ENCODE assay signal across 11 cellular contexts in genomic region chr11:87081358-87081757, GRCh38. TPM values are rescaled to one million over a fixed set of nuclear protein-coding genes. Genes with fewer than 3 reads are reported as not detected.
DNase-seq lines count a peak whose midpoint lies in the region; ATAC-seq, FAIRE-seq and TF ChIP-seq lines count a peak whose summit lies in the region.
"Had no signal": no experiment of that assay in that cellular context is flagged by ENCODE, and none has a peak within 500 bp of the region (broad histone marks: within the 10 kb centered on the region; RNA-seq: fewer than 3 reads in every experiment).

No MANE protein-coding gene starts in this region.

- ATAC-seq in GM21723 (IDR thresholded peaks at IDR 0.05; ENCODE audit: unreplicated experiment), result peak; percentile 84
- no peak for ATAC-seq in HG03280 (IDR thresholded peaks at IDR 0.05; ENCODE audit: unreplicated experiment)
- ATAC-seq in psoas muscle, result no peak

- H3K36me3 ChIP-seq in SK-N-MC (ENCODE audit: insufficient read depth, low read length) (peaks cover 19% of the 10 kb centered on the region), small intestine (ENCODE audit: control insufficient read depth in 2 of 2, insufficient read depth in 2 of 2, low read length in 2 of 2) (peaks cover 0 to 3% of the 10 kb centered on the region in 2 donors), psoas muscle (ENCODE audit: insufficient read depth in 1 of 2, low read depth in 1 of 2) (peaks cover 0 to 9% of the 10 kb centered on the region in 2 donors)

- no peak for TF ChIP-seq CTCF in psoas muscle (IDR thresholded peaks at IDR 0.05)

- CTCF ChIA-PET in activated naive CD4-positive, alpha-beta T cell treated with anti-CD3 and anti-CD28 coated beads, Interleukin-2, amount 10 ng/mL, durations not matched to agents 7 days and 5 days (lab: Charles Lee), result no interaction called here

- peaks cover 32% of the 10 kb centered on the region for H3K4me1 Mint-ChIP-seq in activated naive CD4-positive, alpha-beta T cell treated with anti-CD3 and anti-CD28 coated beads, Interleukin-2, amount 10 ng/mL, durations not matched to agents 7 days and 5 days

- H3K27ac ChIP-seq in SK-N-MC (peak overlapping the region; percentile 7; the same call in 1 of the 2 replicates), small intestine (ENCODE audit: low read depth in 1 of 2, low read length in 1 of 2) (no peak overlapping the region), psoas muscle (no peak overlapping the region)
- H3K27ac ChIP-seq: cardiac muscle cell had no signal

- H3K4me3 ChIP-seq in SK-N-MC (no peak overlapping the region), small intestine (ENCODE audit: low read depth in 1 of 2, low read length in 2 of 2) (no peak overlapping the region), psoas muscle (no peak overlapping the region)
- H3K4me3 ChIP-seq: cardiac muscle cell, testis had no signal

- DNase-seq in activated naive CD4-positive, alpha-beta T cell treated with anti-CD3 and anti-CD28 coated beads, Interleukin-2, amount 10 ng/mL, durations not matched to agents 7 days and 5 days, result no peak
- DNase-seq in activated naive CD4-positive, alpha-beta T cell treated with Interleukin-2 at 50 U/mL for 16 hours, result no peak
- DNase-seq in SK-N-MC (ENCODE audit: low read depth, low spot score), result no peak
- peak; percentile 8 for DNase-seq in small intestine
- no peak for DNase-seq in HPDE6-E6E7 (ENCODE audit: extremely low spot score)
- DNase-seq in psoas muscle, result no peak
- DNase-seq: NCI-H1105, testis had no signal

- peak overlapping the region; percentile 65 for H3K4me3 Mint-ChIP-seq in activated naive CD4-positive, alpha-beta T cell treated with anti-CD3 and anti-CD28 coated beads, Interleukin-2, amount 10 ng/mL, durations not matched to agents 7 days and 5 days

- H3K9ac ChIP-seq in SK-N-MC (ENCODE audit: insufficient read length), result peak overlapping the region; percentile 3

- FAIRE-seq in small intestine (lab: Jason Lieb, UNC), result peak; percentile 90

- no peaks in the 10 kb centered on the region for H3K27me3 Mint-ChIP-seq in activated naive CD4-positive, alpha-beta T cell treated with anti-CD3 and anti-CD28 coated beads, Interleukin-2, amount 10 ng/mL, durations not matched to agents 7 days and 5 days

- H3K9me3 ChIP-seq in SK-N-MC (ENCODE audit: low read depth, low read length), result no peaks in the 10 kb centered on the region; the same call in 1 of the 2 replicates
- H3K9me3 ChIP-seq in small intestine (ENCODE audit: control insufficient read depth, low read depth), result no peaks in the 10 kb centered on the region
- no peaks in the 10 kb centered on the region for H3K9me3 ChIP-seq in psoas muscle
- H3K9me3 ChIP-seq: testis had no signal

- no peaks in the 10 kb centered on the region for H3K27me3 ChIP-seq in small intestine (ENCODE audit: control insufficient read depth in 2 of 2, insufficient read depth in 2 of 2, low read length in 2 of 2)
- no peaks in the 10 kb centered on the region for H3K27me3 ChIP-seq in psoas muscle (ENCODE audit: insufficient read depth in 3 of 3, low read length in 2 of 3)
- H3K27me3 ChIP-seq: cardiac muscle cell, testis had no signal

- intact Hi-C loops in psoas muscle (cut with DNase I), result no loop called here

- WGBS in small intestine, 3 donors, result 5 to 28% (median 10%) methylated on average over 3 of the region's 3 CpGs
- 48 to 71% (median 55%) methylated on average over 3 of the region's 3 CpGs for WGBS in psoas muscle, 3 donors

- peaks cover 38% of the 10 kb centered on the region for H3K36me3 Mint-ChIP-seq in activated naive CD4-positive, alpha-beta T cell treated with anti-CD3 and anti-CD28 coated beads, Interleukin-2, amount 10 ng/mL, durations not matched to agents 7 days and 5 days

- H3K27ac Mint-ChIP-seq in activated naive CD4-positive, alpha-beta T cell treated with anti-CD3 and anti-CD28 coated beads, Interleukin-2, amount 10 ng/mL, durations not matched to agents 7 days and 5 days, result peak overlapping the region; percentile 91

- H3K9me3 Mint-ChIP-seq in activated naive CD4-positive, alpha-beta T cell treated with anti-CD3 and anti-CD28 coated beads, Interleukin-2, amount 10 ng/mL, durations not matched to agents 7 days and 5 days, result no peaks in the 10 kb centered on the region

- H3K4me1 ChIP-seq in small intestine (ENCODE audit: control insufficient read depth in 2 of 2, insufficient read depth in 1 of 2, low read depth in 1 of 2, low read length in 1 of 2) (no peaks in the 10 kb centered on the region), psoas muscle (no peaks in the 10 kb centered on the region)
- H3K4me1 ChIP-seq: testis had no signal

RNA-seq across cellular contexts. Expression of gene TMEM135, which starts 43.6 kb away (rescaled TPM):
- polyA plus RNA-seq in small intestine (10 to 100 TPM; 11.3 to 16.3 (median 11.9) TPM), psoas muscle (1 to 10 TPM; 4.1 to 6.3 (median 5.6) TPM)
- 10 to 100 TPM in 3 of 4 donors, 1 to 10 TPM in 1; 9.4 to 26.6 (median 16.2) TPM for total RNA-seq in psoas muscle
